8 cellular contexts compared by ENCODE assay signal in genomic region chr4:7043521-7044414, GRCh38. TPM values are rescaled to one million over a fixed set of nuclear protein-coding genes. Genes with fewer than 3 reads are reported as not detected.
DNase-seq lines count a peak whose midpoint lies in the region; ATAC-seq, FAIRE-seq and TF ChIP-seq lines count a peak whose summit lies in the region.

No MANE protein-coding gene starts in this region.

- peak in 1 of 2 donors; percentile 20 for TF ChIP-seq EP300 in tibial nerve (IDR thresholded peaks at IDR 0.05)

- H3K36me3 Mint-ChIP-seq in HFFc6 (ENCODE audit: low read depth) = no peaks in the 10 kb centered on the region; the same call in none of the 2 replicates
- H3K36me3 Mint-ChIP-seq in nephron progenitor cell (ENCODE audit: low read depth) = peaks cover 2% of the 10 kb centered on the region

- H3K4me1 ChIP-seq in tibial nerve = peaks cover 0 to 50% (median 30%) of the 10 kb centered on the region in 4 donors

- H3K9me3 Mint-ChIP-seq in HFFc6 = no peaks in the 10 kb centered on the region
- no peaks in the 10 kb centered on the region for H3K9me3 Mint-ChIP-seq in nephron progenitor cell

- H3K27me3 Mint-ChIP-seq in HFFc6 (ENCODE audit: insufficient read depth) = no peaks in the 10 kb centered on the region; the same call in 1 of the 2 replicates
- peaks cover 23% of the 10 kb centered on the region for H3K27me3 Mint-ChIP-seq in nephron progenitor cell (ENCODE audit: low read depth, poor library complexity)

- DNase-seq in HFFc6 = peak; percentile 11
- DNase-seq in NCI-H69 (lab: John Stamatoyannopoulos, UW) = peak; percentile 58
- peak; percentile 26 for DNase-seq in activated T-cell treated with anti-CD3 and anti-CD28 coated beads for 4 hours
- peak; percentile 74 to 85 for DNase-seq in erythroblast (lab: John Stamatoyannopoulos, UW)
- DNase-seq in nephron progenitor cell = peak; percentile 57
- no peak for DNase-seq in tibial nerve (ENCODE audit: low spot score in 2 of 2)
- no peak for DNase-seq in RCC 7860 (ENCODE audit: low spot score)

- peak; percentile 25 for TF ChIP-seq POLR2A in erythroblast (IDR thresholded peaks at IDR 0.05; ENCODE audit: low read length)
- TF ChIP-seq POLR2A in tibial nerve (IDR thresholded peaks at IDR 0.05) = no peak

- WGBS in tibial nerve, 2 donors = 2 to 12% methylated on average over 3 to 37 of the region's 88 CpGs

- no peak for FAIRE-seq in RCC 7860 (lab: Jason Lieb, UNC)

- peak; percentile 25 for ATAC-seq in GM18508 (IDR thresholded peaks at IDR 0.05; ENCODE audit: insufficient read depth, unreplicated experiment)

- H3K4me3 Mint-ChIP-seq in HFFc6 = peak overlapping the region; percentile 94
- peak overlapping the region; percentile 86 for H3K4me3 Mint-ChIP-seq in nephron progenitor cell

- H3K9me3 ChIP-seq in tibial nerve = no peaks in the 10 kb centered on the region

- peak overlapping the region; percentile 99 for H3K4me3 ChIP-seq in tibial nerve

- H3K27ac Mint-ChIP-seq in HFFc6 = peak overlapping the region; percentile 66
- no peak overlapping the region for H3K27ac Mint-ChIP-seq in nephron progenitor cell

- peaks cover 44% of the 10 kb centered on the region for H3K4me1 Mint-ChIP-seq in HFFc6 (ENCODE audit: low read depth)
- peaks cover 56% of the 10 kb centered on the region for H3K4me1 Mint-ChIP-seq in nephron progenitor cell

- no peak for TF ChIP-seq CTCF in HFFc6 (IDR thresholded peaks at IDR 0.05)
- TF ChIP-seq CTCF in nephron progenitor cell (IDR thresholded peaks at IDR 0.05) = no peak
- no peak for TF ChIP-seq CTCF in tibial nerve (IDR thresholded peaks at IDR 0.05)

- H3K36me3 ChIP-seq in tibial nerve = peaks cover 0 to 9% (median 0%) of the 10 kb centered on the region in 3 donors

- H3K27me3 ChIP-seq in tibial nerve = no peaks in the 10 kb centered on the region

- peak overlapping the region; percentile 74 to 94 (median 93) for H3K27ac ChIP-seq in tibial nerve

RNA-seq across cellular contexts. Expression of gene TADA2B, which starts 0.6 kb away (rescaled TPM):
- 10 to 100 TPM; 15.5 to 19.9 (median 17.9) TPM for total RNA-seq in HFFc6 (2021; fragmentation: NEBNext Ultra II Directional; extraction: Animal tissue kit (Norgen Biotek cat#: 25700))
- 10 to 100 TPM; 13.3 to 27.3 (median 16.5) TPM for total RNA-seq in tibial nerve

RNA-seq across cellular contexts. Expression of gene GRPEL1, which starts 24.1 kb away (rescaled TPM):
- total RNA-seq in HFFc6 (2021; fragmentation: NEBNext Ultra II Directional; extraction: Animal tissue kit (Norgen Biotek cat#: 25700)) = 10 to 100 TPM; 43.1 to 62.1 (median 45.3) TPM
- total RNA-seq in tibial nerve = 10 to 100 TPM; 11.1 to 13.6 (median 13.3) TPM

Comparison
In these comparisons a context has a peak if more than half of its experiments do, and no peak if none do; other contexts are left out.
1. DNase-seq: peak in HFFc6 (single experiment), NCI-H69 (single experiment), activated T-cell treated with anti-CD3 and anti-CD28 coated beads for 4 hours (single experiment), erythroblast (2 of 2) and nephron progenitor cell (single experiment); none in tibial nerve (0 of 2) and RCC 7860 (single experiment).